In genomic region chr18:31042391-31043181, GRCh38 we compare ENCODE assay signal across 8 cellular contexts. TPM values are rescaled to one million over a fixed set of nuclear protein-coding genes. Genes with fewer than 3 reads are reported as not detected.
DNase-seq lines count a peak whose midpoint lies in the region; ATAC-seq, FAIRE-seq and TF ChIP-seq lines count a peak whose summit lies in the region.

DSC3 (minus strand) TSS chr18:31042742; CDS start chr18:31042660, 82 bp downstream.

- peak; percentile 40 for DNase-seq in GM10266 (ENCODE audit: extremely low spot score)
- peak; percentile 68 for DNase-seq in RWPE1 (ENCODE audit: low spot score)
- peak; percentile 67 for DNase-seq in glomerular visceral epithelial cell (ENCODE audit: extremely low spot score)
- peak in 5 of 6 donors; percentile 12 to 72 (median 21) for DNase-seq in pancreas
- DNase-seq in Kasumi-1 (lab: John Stamatoyannopoulos, UW), result no peak
- DNase-seq in RPMI8226, result no peak

- CTCF ChIA-PET in RWPE1 (lab: Yijun Ruan, JAX), result interaction anchor here (0.6 to 1.2 kb wide), 2 partner anchors 165 to 272 kb away, joined by 3 to 5 read pairs; no protein-coding TSS in a partner anchor

- POLR2A ChIA-PET in RWPE1 (lab: Yijun Ruan, JAX; ENCODE audit: low non-redundant PET), result interaction anchor here (0.7 kb wide), 1 partner anchor 20 kb away, joined by 3 read pairs; no protein-coding TSS in a partner anchor

- intact Hi-C loops in pancreas (cut with DNase I), result no loop called here

- H3K4me3 ChIP-seq in pancreas, result peak within 1 kb of the TSS; percentile 5 to 44 (median 20)

- ATAC-seq in pancreas (peak; percentile 49 to 81 (median 73)), HG02970 (IDR thresholded peaks at IDR 0.05; ENCODE audit: low FRiP score, unreplicated experiment) (no peak), GM21786 (IDR thresholded peaks at IDR 0.05; ENCODE audit: unreplicated experiment) (no peak)

- H3K9me3 ChIP-seq in pancreas, result no peaks in the 10 kb centered on the region

- H3K27me3 ChIP-seq in pancreas, result peaks cover 7 to 69% (median 23%) of the 10 kb centered on the region in 4 donors

- H3K4me1 ChIP-seq in pancreas, result peaks cover 0 to 6% (median 3%) of the 10 kb centered on the region in 3 donors

- no peak for FAIRE-seq in pancreas (lab: Jason Lieb, UNC)

- no peak for TF ChIP-seq CTCF in GM10266 (IDR thresholded peaks at IDR 0.05; ENCODE audit: control insufficient read depth, insufficient read depth, low read depth, missing control alignments)
- no peak for TF ChIP-seq CTCF in RWPE1 (conservative IDR thresholded peaks at IDR 0.05; ENCODE audit: low read depth)
- no peak for TF ChIP-seq CTCF in pancreas (IDR thresholded peaks at IDR 0.05)

- H3K36me3 ChIP-seq in pancreas, result no peaks in the 10 kb centered on the region

- WGBS in pancreas, 2 donors, result 1 to 2% methylated on average over 73 to 74 of the region's 74 CpGs

- peak within 1 kb of the TSS; percentile 99 for H3K27ac ChIP-seq in RWPE1
- H3K27ac ChIP-seq in pancreas, result no peak within 1 kb of the TSS

RNA-seq across cellular contexts. Expression of gene DSC3, which starts in this region (rescaled TPM):
- total RNA-seq in pancreas, result under 1 TPM in 5 of 6 donors, not detected in 1; 0.04 to 0.12 (median 0.09) TPM
- polyA plus RNA-seq in pancreas, result under 1 TPM; 0.04 to 0.05 TPM

Comparison
In these comparisons a context has a peak if more than half of its experiments do, and no peak if none do; other contexts are left out.
1. Peak in DNase-seq, ATAC-seq and H3K4me3 ChIP-seq in pancreas; RNA of the gene not detected or under 1 TPM.
2. DNase-seq: peak in GM10266 (single experiment), RWPE1 (single experiment) and glomerular visceral epithelial cell (single experiment); none in Kasumi-1 (0 of 2) and RPMI8226 (single experiment).